ENCODE assay signal across 18 cellular contexts in genomic region chr6:98846021-98846380, GRCh38. TPM values are rescaled to one million over a fixed set of nuclear protein-coding genes. Genes with fewer than 3 reads are reported as not detected.
DNase-seq lines count a peak whose midpoint lies in the region; ATAC-seq, FAIRE-seq and TF ChIP-seq lines count a peak whose summit lies in the region.
"Had no signal": no experiment of that assay in that cellular context is flagged by ENCODE, and none has a peak within 500 bp of the region (broad histone marks: within the 10 kb centered on the region; RNA-seq: fewer than 3 reads in every experiment).

No MANE protein-coding gene starts in this region.

- H3K79me2 ChIP-seq in GM12878 (ENCODE audit: control insufficient read depth, insufficient read depth, low read length) (no peaks in the 10 kb centered on the region), neural cell (replicated peaks; ENCODE audit: insufficient read depth, low read length) (peaks cover 46% of the 10 kb centered on the region)

- 28% methylated on average over 3 of the region's 3 CpGs for WGBS in GM12878 (ENCODE audit: insufficient coverage, insufficient replicate concordance, low lambda C conversion rate, missing lambda C conversion rate)

- RAD21 ChIA-PET in GM12878 (lab: Charles Lee; ENCODE audit: unreplicated experiment) = interaction anchor here (1.0 kb wide), 1 partner anchor 68 kb away, joined by 3 read pairs; no protein-coding TSS in a partner anchor

- H4K20me1 ChIP-seq in GM12878 (ENCODE audit: control insufficient read depth, insufficient read depth) = no peaks in the 10 kb centered on the region
- no peaks in the 10 kb centered on the region for H4K20me1 ChIP-seq in neural cell (ENCODE audit: insufficient read depth)

- H3K27ac ChIP-seq in GM12878 (ENCODE audit: control insufficient read depth, insufficient read depth) = no peak overlapping the region
- H3K27ac ChIP-seq in neural cell (ENCODE audit: low read length) = no peak overlapping the region
- H3K27ac ChIP-seq: adrenal gland, SJCRH30, testis had no signal

- TF ChIP-seq EP300 in GM12878 (IDR thresholded peaks at IDR 0.05; ENCODE audit: borderline replicate concordance in 1 of 2, control insufficient read depth in 1 of 2, low read depth in 2 of 2, low read length in 2 of 2) = no peak
- TF ChIP-seq EP300 in neural cell (conservative IDR thresholded peaks at IDR 0.05; ENCODE audit: poor library complexity, severe bottlenecking) = no peak

- no peaks in the 10 kb centered on the region for H3K9me3 Mint-ChIP-seq in T-helper 2 cell treated with Interferon-gamma antibody and Interleukin-4, amounts not matched to agents 5 μg/mL and 100 μg/mL, for 36 hours
- H3K9me3 Mint-ChIP-seq in HFFc6 = no peaks in the 10 kb centered on the region

- no peak overlapping the region for H3K27ac Mint-ChIP-seq in T-helper 2 cell treated with Interferon-gamma antibody and Interleukin-4, amounts not matched to agents 5 μg/mL and 100 μg/mL, for 36 hours
- no peak overlapping the region for H3K27ac Mint-ChIP-seq in HFFc6

- H3K4me3 Mint-ChIP-seq in T-helper 2 cell treated with Interferon-gamma antibody and Interleukin-4, amounts not matched to agents 5 μg/mL and 100 μg/mL, for 36 hours = peak overlapping the region; percentile 67
- peak overlapping the region; percentile 79; the same call in 1 of the 2 replicates for H3K4me3 Mint-ChIP-seq in HFFc6

- no peaks in the 10 kb centered on the region for H3K9me2 ChIP-seq in neural cell (ENCODE audit: insufficient read depth, low read length)

- H3K9ac ChIP-seq in GM12878 (ENCODE audit: control insufficient read depth, insufficient read depth, low read length) (no peak overlapping the region), neural cell (ENCODE audit: low read length) (no peak overlapping the region)

- H3K4me1 ChIP-seq in GM12878 (ENCODE audit: control insufficient read depth, insufficient read depth, low read length) = no peaks in the 10 kb centered on the region
- H3K4me1 ChIP-seq: SJCRH30 had no signal

- no peak for TF ChIP-seq POLR2A in GM12878 (IDR thresholded peaks at IDR 0.05; ENCODE audit: low read depth, low read length)

- H3F3A ChIP-seq in neural cell (ENCODE audit: insufficient read depth, low read length, poor library complexity, severe bottlenecking) = no peaks in the 10 kb centered on the region

- H3K4me2 ChIP-seq in GM12878 (ENCODE audit: control insufficient read depth, insufficient read depth) (no peak overlapping the region), neural cell (ENCODE audit: low read length) (no peak overlapping the region)

- H3K4me3 ChIP-seq in GM12878 (no peak overlapping the region), neural cell (ENCODE audit: low read length) (peak overlapping the region; percentile 91)
- H3K4me3 ChIP-seq: K562, mucosa of descending colon had no signal

- SMC1A ChIA-PET in GM12878 (lab: Charles Lee; ENCODE audit: uncharacterized antibody, unreplicated experiment) = no interaction called here

- H3K36me3 Mint-ChIP-seq in T-helper 2 cell treated with Interferon-gamma antibody and Interleukin-4, amounts not matched to agents 5 μg/mL and 100 μg/mL, for 36 hours (ENCODE audit: low read depth) = no peaks in the 10 kb centered on the region
- no peaks in the 10 kb centered on the region for H3K36me3 Mint-ChIP-seq in HFFc6 (ENCODE audit: low read depth)

- intact Hi-C loops in GM12878 (cut with micrococcal nuclease; ENCODE audit: unreplicated experiment) (loop anchor here (2.0 to 10.0 kb wide), 5 partner anchors 77 to 1349 kb away; no protein-coding TSS in a partner anchor), left ventricle myocardium superior (cut with micrococcal nuclease) (no loop called here)

- no peaks in the 10 kb centered on the region for H3K9me3 ChIP-seq in GM12878 (replicated peaks; ENCODE audit: control insufficient read depth, insufficient read depth, low read length)
- no peaks in the 10 kb centered on the region for H3K9me3 ChIP-seq in neural cell (ENCODE audit: low read length)
- H3K9me3 ChIP-seq: adrenal gland, mucosa of descending colon, SJCRH30, testis had no signal

- no peak for DNase-seq in T-helper 2 cell treated with Interferon-gamma antibody and Interleukin-4, amounts not matched to agents 5 μg/mL and 100 μg/mL, for 36 hours (ENCODE audit: low spot score)
- DNase-seq in T-helper 2 cell (no peak), HFFc6 (no peak), GM12878 (ENCODE audit: low read depth, low spot score) (no peak), HTR-8/SVneo (ENCODE audit: insufficient read length, low spot score) (no peak), left ventricle myocardium superior (no peak)

- in situ Hi-C loops in GM12878 (cut with MboI) = loop anchor here (5.0 kb wide), 1 partner anchor 1349 kb away; no protein-coding TSS in a partner anchor

- no TSS peak for BruUV-seq in GM12878 (replicated peaks; lab: Mats Ljungman, UMichigan)

- ATAC-seq in GM12878 (no peak), left ventricle myocardium superior (no peak), HG03039 (IDR thresholded peaks at IDR 0.05; ENCODE audit: unreplicated experiment) (no peak)

- no peaks in the 10 kb centered on the region for H3K36me3 ChIP-seq in GM12878 (ENCODE audit: control insufficient read depth in 2 of 2, insufficient read depth in 2 of 2, low read length in 1 of 2)
- H3K36me3 ChIP-seq in neural cell (ENCODE audit: insufficient read depth, low read length) = no peaks in the 10 kb centered on the region
- H3K36me3 ChIP-seq: adrenal gland, SJCRH30 had no signal

- peaks cover 84% of the 10 kb centered on the region for H3K27me3 Mint-ChIP-seq in T-helper 2 cell treated with Interferon-gamma antibody and Interleukin-4, amounts not matched to agents 5 μg/mL and 100 μg/mL, for 36 hours (ENCODE audit: low read depth)
- H3K27me3 Mint-ChIP-seq in HFFc6 (ENCODE audit: insufficient read depth) = peaks cover 40% of the 10 kb centered on the region

- CTCF ChIA-PET in GM12878 (lab: Yijun Ruan, JAX) = interaction anchor here (1.4 kb wide), 1 partner anchor 9 kb away, joined by 4 read pairs; no protein-coding TSS in a partner anchor

- H3K27me3 ChIP-seq in GM12878 (replicated peaks in 1 of 2; ENCODE audit: control insufficient read depth in 2 of 2, insufficient read depth in 2 of 2, low read length in 1 of 2) (peaks cover 8 to 34% of the 10 kb centered on the region in 2 experiments), neural cell (ENCODE audit: insufficient read depth, low read depth, low read length) (no peaks in the 10 kb centered on the region)
- H3K27me3 ChIP-seq: SJCRH30, testis had no signal

- H3K4me1 Mint-ChIP-seq in T-helper 2 cell treated with Interferon-gamma antibody and Interleukin-4, amounts not matched to agents 5 μg/mL and 100 μg/mL, for 36 hours (ENCODE audit: low read depth) = peaks cover 7% of the 10 kb centered on the region
- peaks cover 13% of the 10 kb centered on the region for H3K4me1 Mint-ChIP-seq in HFFc6 (ENCODE audit: low read depth)

- H2AFZ ChIP-seq in GM12878 (ENCODE audit: control insufficient read depth, low read depth, low read length) = no peak overlapping the region
- H2AFZ ChIP-seq in neural cell (ENCODE audit: low read depth, low read length) = no peak overlapping the region

- FAIRE-seq in GM12878 (lab: Jason Lieb, UNC) (no peak), HTR-8/SVneo (lab: Jason Lieb, UNC) (no peak)
- FAIRE-seq: colon had no signal

- no peak for TF ChIP-seq RAD21 in GM12878 (IDR thresholded peaks at IDR 0.05; ENCODE audit: insufficient read depth, low read depth, low read length)
- TF ChIP-seq RAD21 in neural cell (conservative IDR thresholded peaks at IDR 0.05) = no peak

- POLR2A ChIA-PET in GM12878 (lab: Charles Lee) = no interaction called here

- TF ChIP-seq CTCF in HFFc6 (IDR thresholded peaks at IDR 0.05) = peak; percentile 28; the same call in 1 of the 2 replicates
- no peak for TF ChIP-seq CTCF in GM12878 (IDR thresholded peaks at IDR 0.05 in 2 of 3, conservative IDR thresholded peaks at IDR 0.05 in 1 of 3; ENCODE audit: control insufficient read depth in 2 of 3, extremely low read depth in 1 of 3, insufficient read depth in 1 of 3, low read depth in 3 of 3, low read length in 3 of 3)
- no peak for TF ChIP-seq CTCF in neural cell (IDR thresholded peaks at IDR 0.05; ENCODE audit: poor library complexity, severe bottlenecking)

TF ChIP-seq in GM12878, 131 proteins besides CTCF, POLR2A, EP300 and RAD21 (continues in another document):
- TF ChIP-seq EZH2 (IDR thresholded peaks at IDR 0.05; ENCODE audit: borderline replicate concordance, control insufficient read depth, low read depth, low read length) = 0 out of 2 replicates have a peak, but pooled peaks have one; percentile 9

TF ChIP-seq in neural cell, 6 proteins besides CTCF, POLR2A, EP300 and RAD21 (continues in another document):
- TF ChIP-seq SMC3 (conservative IDR thresholded peaks at IDR 0.05; ENCODE audit: poor library complexity) = peak; percentile 14

RNA-seq across cellular contexts. Expression of gene POU3F2, which starts 11.6 kb away (rescaled TPM):
- total RNA-seq in HFFc6 (2021; fragmentation: NEBNext Ultra II Directional; extraction: Animal tissue kit (Norgen Biotek cat#: 25700)) = under 1 TPM in 2 of 6 experiments, not detected in 4; 0.02 TPM
- total RNA-seq in GM12878 (2013; cell fraction: nucleolus; rRNA removed) = not detected in 2 replicates
- total RNA-seq in GM12878 (2014; rRNA removed) = not detected in 2 replicates
- not detected in 2 replicates for total RNA-seq in GM12878 (2014; rRNA removed; fragmentation: Illumina TruSeq; extraction: Trizol)
- not detected in 2 replicates for total RNA-seq in GM12878 (2021)
- not detected for polyA plus RNA-seq in GM12878 (2011; ENCODE audit: low read depth)
- polyA plus RNA-seq in GM12878 (2011; rRNA removed) = not detected in 2 replicates
- not detected in 2 replicates for polyA plus RNA-seq in GM12878 (2011; cell fraction: cytosol; rRNA removed)
- polyA plus RNA-seq in GM12878 (2011; cell fraction: nucleus; rRNA removed) = not detected in 2 replicates
- polyA plus RNA-seq in GM12878 (2012) = 0.01 TPM in 1 of 2 replicates, not detected in the other
- polyA plus RNA-seq in GM12878 (2014; fragmentation: Illumina TruSeq; extraction: Trizol) = not detected in 2 replicates
- not detected for polyA plus RNA-seq in GM12878 (2014; fragmentation: Nextera tagmentation; extraction: Ambion mirVana)
- not detected in 2 replicates for polyA plus RNA-seq in GM12878 (2014; rRNA removed)
- not detected for polyA plus RNA-seq in GM12878 (2016; fragmentation: Nextera tagmentation; extraction: Ambion mirVana)
- polyA minus RNA-seq in GM12878 (2011; rRNA and poly(A)+ RNA removed) = not detected in 2 replicates
- not detected in 2 replicates for polyA minus RNA-seq in GM12878 (2011; cell fraction: cytosol; rRNA and poly(A)+ RNA removed)
- polyA minus RNA-seq in GM12878 (2011; cell fraction: nucleus; rRNA and poly(A)+ RNA removed) = not detected in 2 replicates
- 35.3 and 35.7 TPM in 2 replicates for polyA plus RNA-seq in neural cell
- polyA minus RNA-seq in neural cell = 111 and 124 TPM in 2 replicates
- total RNA-seq in left ventricle myocardium superior = not detected
- total RNA-seq: G401, mucosa of descending colon, pulmonary artery endothelial cell had no signal
- polyA plus RNA-seq: esophagus, keratinocyte had no signal
